14 cellular contexts compared by ENCODE assay signal in genomic region chr4:12846368-12846767, GRCh38.
"Had no signal": no experiment of that assay in that cellular context is flagged by ENCODE, and none has a peak within 500 bp of the region (broad histone marks: within the 10 kb centered on the region; RNA-seq: fewer than 3 reads in every experiment).

No MANE protein-coding gene starts in this region.

- H3K4me1 ChIP-seq: esophagus squamous epithelium, foreskin keratinocyte, testis had no signal

- ATAC-seq: activated T-helper 17 cell treated with anti-CD3 and anti-CD28 coated beads, Interleukin-2, amount 50 U/mL, for 72 hours; foreskin keratinocyte; left colon; natural killer cell treated with Interleukin-12 subunit alpha and Interleukin-12 subunit beta and Interleukin-15 and Interleukin-18, amount 100 ng/mL, for 72 hours; stimulated activated naive CD8-positive, alpha-beta T cell treated with anti-CD3 and anti-CD28 coated beads, Interleukin-15, amount 100 ng/mL, for 72 hours had no signal

- H3K27ac ChIP-seq: cardiac muscle cell, esophagus squamous epithelium, foreskin keratinocyte, testis had no signal

- DNase-seq: activated CD4-positive, alpha-beta T cell treated with anti-CD3 and anti-CD28 coated beads, Interleukin-2, amount 50 U/mL, for 1 hour; activated CD4-positive, CD25-positive, alpha-beta regulatory T cell; activated naive CD4-positive, alpha-beta T cell treated with anti-CD3 and anti-CD28 coated beads for 36 hours; activated T-cell treated with anti-CD3 and anti-CD28 coated beads for 4 hours; esophagus squamous epithelium; foreskin keratinocyte; left colon; mammary epithelial cell; stimulated activated CD4-positive, alpha-beta T cell treated with anti-CD3 and anti-CD28 coated beads, Interleukin-2, amount 100 ng/mL, for 48 hours; stimulated activated naive CD8-positive, alpha-beta T cell treated with anti-CD3 and anti-CD28 coated beads, Interleukin-15, amount 100 ng/mL, for 72 hours; testis had no signal

- H3K9me3 ChIP-seq: esophagus squamous epithelium, testis had no signal

- H3K4me3 ChIP-seq: cardiac muscle cell, esophagus squamous epithelium, testis had no signal

- H3K36me3 ChIP-seq: cardiac muscle cell, esophagus squamous epithelium had no signal

- H3K27me3 ChIP-seq: testis had no signal
